ENCODE assay signal across 21 cellular contexts in the genomic region with DNA sequence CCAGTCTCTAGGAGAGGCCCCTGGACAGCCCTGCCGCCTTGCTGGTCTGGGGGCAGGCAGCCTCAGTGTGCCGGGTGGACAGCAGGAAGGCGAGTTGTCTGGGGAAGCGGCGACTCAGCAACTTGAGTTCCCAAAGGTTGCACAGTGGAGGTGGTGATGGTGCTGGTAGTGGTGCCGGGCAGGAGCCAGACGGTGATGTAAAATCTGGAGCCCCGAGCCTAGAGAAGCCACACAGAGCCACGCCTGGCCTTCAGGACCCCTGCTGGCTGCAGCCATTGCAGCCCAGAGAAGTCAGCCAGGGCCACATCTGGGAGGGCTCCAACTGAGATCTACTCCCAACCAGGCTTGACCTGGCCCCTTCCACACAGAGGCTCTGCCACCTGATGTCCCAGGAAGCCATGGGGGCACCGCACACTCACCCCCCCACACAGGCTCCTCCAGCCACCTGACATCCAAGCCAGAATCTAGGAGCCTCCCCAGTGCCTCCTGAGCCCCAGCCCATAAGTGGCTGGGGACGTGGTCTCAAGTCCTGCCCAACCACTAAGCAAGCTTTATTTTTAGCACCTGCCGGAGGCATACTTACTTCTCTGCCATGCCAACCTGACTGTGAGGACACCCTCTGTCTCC. TPM values are rescaled to one million over a fixed set of nuclear protein-coding genes. Genes with fewer than 3 reads are reported as not detected.
A peak's percentile ranks its signal among the peaks of the same experiment; 100 is the strongest.
DNase-seq lines count a peak whose midpoint lies in the region; ATAC-seq and TF ChIP-seq lines count a peak whose summit lies in the region.
"Had no signal": no experiment of that assay in that cellular context is flagged by ENCODE, and none has a peak within 500 bp of the region (broad histone marks: within the 10 kb centered on the region; RNA-seq: fewer than 3 reads in every experiment).

No MANE protein-coding gene starts in this region.

- H3K36me3 ChIP-seq in aorta (ENCODE audit: control insufficient read depth in 1 of 2, insufficient read depth in 2 of 2, low read length in 1 of 2), result no peaks in the 10 kb centered on the region
- H3K36me3 ChIP-seq: adrenal gland had no signal

- H3K27me3 ChIP-seq in aorta (ENCODE audit: control insufficient read depth in 1 of 2, insufficient read depth in 2 of 2, low read length in 1 of 2), result no peaks in the 10 kb centered on the region
- H3K27me3 ChIP-seq: adrenal gland had no signal

- no peaks in the 10 kb centered on the region for H3K9me3 Mint-ChIP-seq in endothelial cell (ENCODE audit: unreplicated experiment)
- H3K9me3 Mint-ChIP-seq in natural killer cell treated with Interleukin-12 subunit alpha and Interleukin-12 subunit beta and Interleukin-15 and Interleukin-18, amount 100 ng/mL, for 72 hours, result no peaks in the 10 kb centered on the region
- H3K9me3 Mint-ChIP-seq: activated T-cell treated with anti-CD3 and anti-CD28 coated beads, Interleukin-2, amount 50 U/mL, for 72 hours; HFFc6 had no signal

- no peak overlapping the region for H3K27ac ChIP-seq in aorta (ENCODE audit: low read depth in 1 of 2, low read length in 2 of 2)
- H3K27ac ChIP-seq: adrenal gland had no signal

- peaks cover 5% of the 10 kb centered on the region for H3K4me1 Mint-ChIP-seq in endothelial cell (ENCODE audit: unreplicated experiment)
- no peaks in the 10 kb centered on the region for H3K4me1 Mint-ChIP-seq in natural killer cell treated with Interleukin-12 subunit alpha and Interleukin-12 subunit beta and Interleukin-15 and Interleukin-18, amount 100 ng/mL, for 72 hours (ENCODE audit: low read depth in 2 of 2)

- no peak overlapping the region for H3K4me3 ChIP-seq in aorta (ENCODE audit: low read length in 2 of 2)
- H3K4me3 ChIP-seq: adrenal gland, GM12878 had no signal

- no peak overlapping the region for H3K4me3 Mint-ChIP-seq in endothelial cell (ENCODE audit: unreplicated experiment)
- H3K4me3 Mint-ChIP-seq in natural killer cell treated with Interleukin-12 subunit alpha and Interleukin-12 subunit beta and Interleukin-15 and Interleukin-18, amount 100 ng/mL, for 72 hours, result no peak overlapping the region
- H3K4me3 Mint-ChIP-seq: activated T-cell treated with anti-CD3 and anti-CD28 coated beads, Interleukin-2, amount 50 U/mL, for 72 hours; HFFc6 had no signal

- no peaks in the 10 kb centered on the region for H3K36me3 Mint-ChIP-seq in endothelial cell (ENCODE audit: low read depth, unreplicated experiment)
- no peaks in the 10 kb centered on the region for H3K36me3 Mint-ChIP-seq in natural killer cell treated with Interleukin-12 subunit alpha and Interleukin-12 subunit beta and Interleukin-15 and Interleukin-18, amount 100 ng/mL, for 72 hours

- peak; percentile 28 for ATAC-seq in Right ventricle myocardium superior (ENCODE audit: poor library complexity)
- no peak for ATAC-seq in Right ventricle myocardium inferior
- no peak for ATAC-seq in natural killer cell treated with Interleukin-12 subunit alpha and Interleukin-12 subunit beta and Interleukin-15 and Interleukin-18, amount 100 ng/mL, for 72 hours
- no peak for ATAC-seq in aorta (ENCODE audit: low FRiP score)
- ATAC-seq in HG03442 (IDR thresholded peaks at IDR 0.05; ENCODE audit: unreplicated experiment), result no peak
- ATAC-seq: activated T-cell treated with anti-CD3 and anti-CD28 coated beads, Interleukin-2, amount 50 U/mL, for 72 hours; GM12878 had no signal

- DNase-seq in Right ventricle myocardium superior (no peak), Right ventricle myocardium inferior (ENCODE audit: missing footprints) (no peak), endothelial cell (ENCODE audit: low spot score) (peak; percentile 5), aorta (peak; percentile 17 to 58), epidermal melanocyte (ENCODE audit: insufficient read length, low spot score) (no peak), GM13976 (ENCODE audit: low spot score) (no peak)
- peak; percentile 59 for DNase-seq in natural killer cell treated with Interleukin-12 subunit alpha and Interleukin-12 subunit beta and Interleukin-15 and Interleukin-18, amount 100 ng/mL, for 72 hours (ENCODE audit: low spot score)
- DNase-seq: activated CD4-positive, alpha-beta T cell treated with anti-CD3 and anti-CD28 coated beads for 4 hours; activated T-cell treated with anti-CD3 and anti-CD28 coated beads, Interleukin-2, amount 50 U/mL, for 72 hours; foreskin melanocyte; HFFc6; mesenchymal stem cell; NCI-H1105 treated with DMSO at 0.1 percent for 48 hours; SIG-M5; trophoblast cell had no signal

- H3K27ac Mint-ChIP-seq in endothelial cell (ENCODE audit: unreplicated experiment), result no peak overlapping the region
- no peak overlapping the region for H3K27ac Mint-ChIP-seq in natural killer cell treated with Interleukin-12 subunit alpha and Interleukin-12 subunit beta and Interleukin-15 and Interleukin-18, amount 100 ng/mL, for 72 hours
- H3K27ac Mint-ChIP-seq: HFFc6 had no signal

- in situ Hi-C loops in GM13976 (cut with MboI; ENCODE audit: low sequenced_read_pairs, unreplicated experiment), result no loop called here

- TF ChIP-seq CTCF in endothelial cell (IDR thresholded peaks at IDR 0.05; ENCODE audit: unreplicated experiment), result no peak
- no peak for TF ChIP-seq CTCF in GM13976 (IDR thresholded peaks at IDR 0.05; ENCODE audit: borderline replicate concordance, control extremely low read depth, extremely low read depth, insufficient read depth, missing control alignments)

- 62 to 70% methylated on average over 12 of the region's 12 CpGs for WGBS in aorta, 2 donors

- no peaks in the 10 kb centered on the region for H3K9me3 ChIP-seq in aorta (ENCODE audit: control insufficient read depth, low read length)
- H3K9me3 ChIP-seq: adrenal gland had no signal

- peaks cover 3% of the 10 kb centered on the region for H3K27me3 Mint-ChIP-seq in endothelial cell (ENCODE audit: unreplicated experiment)
- peaks cover 10 to 17% of the 10 kb centered on the region in 2 donors for H3K27me3 Mint-ChIP-seq in natural killer cell treated with Interleukin-12 subunit alpha and Interleukin-12 subunit beta and Interleukin-15 and Interleukin-18, amount 100 ng/mL, for 72 hours

- H3K4me1 ChIP-seq in aorta (ENCODE audit: control insufficient read depth in 1 of 2, insufficient read depth in 2 of 2, low read length in 2 of 2), result no peaks in the 10 kb centered on the region
- H3K4me1 ChIP-seq: adrenal gland had no signal

- intact Hi-C loops in Right ventricle myocardium superior (cut with DNase I) (no loop called here), Right ventricle myocardium inferior (cut with DNase I) (no loop called here), aorta (cut with DNase I) (no loop called here)

RNA-seq across cellular contexts. Expression of a gene that starts 8.8 kb away (rescaled TPM):
- total RNA-seq in Right ventricle myocardium superior (not detected), Right ventricle myocardium inferior (not detected), endothelial cell (ENCODE audit: unreplicated experiment) (not detected), aorta (not detected)
- total RNA-seq in natural killer cell treated with Interleukin-12 subunit alpha and Interleukin-12 subunit beta and Interleukin-15 and Interleukin-18, amount 100 ng/mL, for 72 hours, result not detected
- polyA plus RNA-seq in aorta, result not detected
- total RNA-seq: activated T-cell treated with anti-CD3 and anti-CD28 coated beads, Interleukin-2, amount 50 U/mL, for 72 hours; adrenal gland; endothelial cell of umbilical vein; GM12878; HFFc6 had no signal
- polyA plus RNA-seq: adrenal gland, AG04450, endothelial cell of umbilical vein, GM12878 had no signal

RNA-seq across cellular contexts. Expression of a gene that starts 26.0 kb away (rescaled TPM):
- total RNA-seq in Right ventricle myocardium superior, result 0.11 TPM
- 0.60 TPM for total RNA-seq in Right ventricle myocardium inferior
- total RNA-seq in endothelial cell (ENCODE audit: unreplicated experiment), result not detected
- under 1 TPM in 1 of 2 donors, not detected in 1; 0.98 TPM for total RNA-seq in natural killer cell treated with Interleukin-12 subunit alpha and Interleukin-12 subunit beta and Interleukin-15 and Interleukin-18, amount 100 ng/mL, for 72 hours
- under 1 TPM; 0.33 to 0.55 TPM for total RNA-seq in aorta
- not detected for polyA plus RNA-seq in aorta
- total RNA-seq: activated T-cell treated with anti-CD3 and anti-CD28 coated beads, Interleukin-2, amount 50 U/mL, for 72 hours; cerebellum; endothelial cell of umbilical vein; GM12878; HFFc6 had no signal
- polyA plus RNA-seq: AG04450, GM12878 had no signal

RNA-seq across cellular contexts. Expression of a gene that starts 32.4 kb away (rescaled TPM):
- total RNA-seq in Right ventricle myocardium superior (not detected), Right ventricle myocardium inferior (not detected), endothelial cell (ENCODE audit: unreplicated experiment) (not detected), aorta (not detected)
- total RNA-seq in natural killer cell treated with Interleukin-12 subunit alpha and Interleukin-12 subunit beta and Interleukin-15 and Interleukin-18, amount 100 ng/mL, for 72 hours, result not detected
- not detected for polyA plus RNA-seq in aorta
- total RNA-seq: activated T-cell treated with anti-CD3 and anti-CD28 coated beads, Interleukin-2, amount 50 U/mL, for 72 hours; endothelial cell of umbilical vein; GM12878; HFFc6 had no signal
- polyA plus RNA-seq: AG04450, endothelial cell of umbilical vein had no signal

Comparison
In these comparisons a context has a peak if more than half of its experiments do, and no peak if none do; other contexts are left out.
1. DNase-seq: peak in endothelial cell (single experiment), natural killer cell treated with Interleukin-12 subunit alpha and Interleukin-12 subunit beta and Interleukin-15 and Interleukin-18, amount 100 ng/mL, for 72 hours (single experiment) and aorta (2 of 2); none in Right ventricle myocardium superior (single experiment), Right ventricle myocardium inferior (single experiment), epidermal melanocyte (single experiment) and GM13976 (single experiment).